In genomic region chr4:6236816-6237390, GRCh38 we compare ENCODE assay signal across 1 cellular context.
TF ChIP-seq lines count a peak whose summit lies in the region.

No MANE protein-coding gene starts in this region.

TF ChIP-seq in WTC11, 78 proteins besides CTCF, POLR2A, EP300 and RAD21:
- TF ChIP-seq, protein P1, sequence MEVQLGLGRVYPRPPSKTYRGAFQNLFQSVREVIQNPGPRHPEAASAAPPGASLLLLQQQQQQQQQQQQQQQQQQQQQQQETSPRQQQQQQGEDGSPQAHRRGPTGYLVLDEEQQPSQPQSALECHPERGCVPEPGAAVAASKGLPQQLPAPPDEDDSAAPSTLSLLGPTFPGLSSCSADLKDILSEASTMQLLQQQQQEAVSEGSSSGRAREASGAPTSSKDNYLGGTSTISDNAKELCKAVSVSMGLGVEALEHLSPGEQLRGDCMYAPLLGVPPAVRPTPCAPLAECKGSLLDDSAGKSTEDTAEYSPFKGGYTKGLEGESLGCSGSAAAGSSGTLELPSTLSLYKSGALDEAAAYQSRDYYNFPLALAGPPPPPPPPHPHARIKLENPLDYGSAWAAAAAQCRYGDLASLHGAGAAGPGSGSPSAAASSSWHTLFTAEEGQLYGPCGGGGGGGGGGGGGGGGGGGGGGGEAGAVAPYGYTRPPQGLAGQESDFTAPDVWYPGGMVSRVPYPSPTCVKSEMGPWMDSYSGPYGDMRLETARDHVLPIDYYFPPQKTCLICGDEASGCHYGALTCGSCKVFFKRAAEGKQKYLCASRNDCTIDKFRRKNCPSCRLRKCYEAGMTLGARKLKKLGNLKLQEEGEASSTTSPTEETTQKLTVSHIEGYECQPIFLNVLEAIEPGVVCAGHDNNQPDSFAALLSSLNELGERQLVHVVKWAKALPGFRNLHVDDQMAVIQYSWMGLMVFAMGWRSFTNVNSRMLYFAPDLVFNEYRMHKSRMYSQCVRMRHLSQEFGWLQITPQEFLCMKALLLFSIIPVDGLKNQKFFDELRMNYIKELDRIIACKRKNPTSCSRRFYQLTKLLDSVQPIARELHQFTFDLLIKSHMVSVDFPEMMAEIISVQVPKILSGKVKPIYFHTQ (CRISPR knock-in tag; IDR thresholded peaks at IDR 0.05), result no peak
- TF ChIP-seq, protein P2, sequence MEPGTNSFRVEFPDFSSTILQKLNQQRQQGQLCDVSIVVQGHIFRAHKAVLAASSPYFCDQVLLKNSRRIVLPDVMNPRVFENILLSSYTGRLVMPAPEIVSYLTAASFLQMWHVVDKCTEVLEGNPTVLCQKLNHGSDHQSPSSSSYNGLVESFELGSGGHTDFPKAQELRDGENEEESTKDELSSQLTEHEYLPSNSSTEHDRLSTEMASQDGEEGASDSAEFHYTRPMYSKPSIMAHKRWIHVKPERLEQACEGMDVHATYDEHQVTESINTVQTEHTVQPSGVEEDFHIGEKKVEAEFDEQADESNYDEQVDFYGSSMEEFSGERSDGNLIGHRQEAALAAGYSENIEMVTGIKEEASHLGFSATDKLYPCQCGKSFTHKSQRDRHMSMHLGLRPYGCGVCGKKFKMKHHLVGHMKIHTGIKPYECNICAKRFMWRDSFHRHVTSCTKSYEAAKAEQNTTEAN (CRISPR knock-in tag; IDR thresholded peaks at IDR 0.05), result no peak
- no peak for TF ChIP-seq ZNF317 (CRISPR knock-in tag; IDR thresholded peaks at IDR 0.05; ENCODE audit: borderline replicate concordance, low read depth)
- TF ChIP-seq GRHL2 (CRISPR knock-in tag; IDR thresholded peaks at IDR 0.05; ENCODE audit: insufficient replicate concordance, severe bottlenecking), result no peak
- TF ChIP-seq NR2C2 (CRISPR knock-in tag; IDR thresholded peaks at IDR 0.05), result no peak
- no peak for TF ChIP-seq GTF2I (CRISPR knock-in tag; conservative IDR thresholded peaks at IDR 0.05)
- TF ChIP-seq ZNF671 (CRISPR knock-in tag; IDR thresholded peaks at IDR 0.05), result no peak
- no peak for TF ChIP-seq ZMAT4 (CRISPR knock-in tag; IDR thresholded peaks at IDR 0.05)
- no peak for TF ChIP-seq SMAD4 (CRISPR knock-in tag; IDR thresholded peaks at IDR 0.05)
- TF ChIP-seq, protein P3, sequence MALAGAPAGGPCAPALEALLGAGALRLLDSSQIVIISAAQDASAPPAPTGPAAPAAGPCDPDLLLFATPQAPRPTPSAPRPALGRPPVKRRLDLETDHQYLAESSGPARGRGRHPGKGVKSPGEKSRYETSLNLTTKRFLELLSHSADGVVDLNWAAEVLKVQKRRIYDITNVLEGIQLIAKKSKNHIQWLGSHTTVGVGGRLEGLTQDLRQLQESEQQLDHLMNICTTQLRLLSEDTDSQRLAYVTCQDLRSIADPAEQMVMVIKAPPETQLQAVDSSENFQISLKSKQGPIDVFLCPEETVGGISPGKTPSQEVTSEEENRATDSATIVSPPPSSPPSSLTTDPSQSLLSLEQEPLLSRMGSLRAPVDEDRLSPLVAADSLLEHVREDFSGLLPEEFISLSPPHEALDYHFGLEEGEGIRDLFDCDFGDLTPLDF (CRISPR knock-in tag; IDR thresholded peaks at IDR 0.05), result no peak
- no peak for TF ChIP-seq E2F4 (CRISPR knock-in tag; IDR thresholded peaks at IDR 0.05; ENCODE audit: borderline replicate concordance, low read depth)
- TF ChIP-seq ZNF423 (CRISPR knock-in tag; IDR thresholded peaks at IDR 0.05), result no peak
- no peak for TF ChIP-seq RELA (CRISPR knock-in tag; IDR thresholded peaks at IDR 0.05; ENCODE audit: borderline replicate concordance)
- TF ChIP-seq FOXP4 (CRISPR knock-in tag; IDR thresholded peaks at IDR 0.05), result no peak
- TF ChIP-seq MXD4 (CRISPR knock-in tag; IDR thresholded peaks at IDR 0.05; ENCODE audit: borderline replicate concordance), result no peak
- no peak for TF ChIP-seq ARID4B (CRISPR knock-in tag; IDR thresholded peaks at IDR 0.05; ENCODE audit: borderline replicate concordance)
